ENCODE assay signal across 32 cellular contexts in the genomic region with DNA sequence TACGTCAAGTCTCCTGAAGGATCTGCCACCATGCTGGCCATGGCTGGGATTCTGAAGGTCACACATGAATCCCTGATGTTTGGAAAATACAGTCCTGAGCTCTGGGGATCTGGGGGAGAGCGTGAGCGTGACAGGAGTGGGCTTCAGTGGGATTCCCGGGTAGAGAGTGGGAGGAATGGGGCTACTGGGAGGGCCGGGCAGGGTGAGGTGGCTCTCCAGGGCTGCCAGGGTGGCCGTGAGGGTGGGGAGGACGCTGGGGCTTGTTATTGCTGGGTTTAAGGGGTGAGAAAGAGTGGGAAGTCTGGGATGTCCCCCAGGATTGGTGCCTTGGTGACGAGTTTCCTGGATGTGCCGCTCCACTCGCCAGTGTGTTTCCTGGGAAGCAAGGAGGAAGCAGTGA. TPM values are rescaled to one million over a fixed set of nuclear protein-coding genes. Genes with fewer than 3 reads are reported as not detected.
DNase-seq lines count a peak whose midpoint lies in the region; ATAC-seq and TF ChIP-seq lines count a peak whose summit lies in the region.
"Had no signal": no experiment of that assay in that cellular context is flagged by ENCODE, and none has a peak within 500 bp of the region (broad histone marks: within the 10 kb centered on the region; RNA-seq: fewer than 3 reads in every experiment).

No MANE protein-coding gene starts in this region.

- H3K27ac ChIP-seq in ascending aorta (peak overlapping the region; percentile 92 to 94), mesodermal cell (ENCODE audit: low read depth, low read length, severe bottlenecking) (peak overlapping the region; percentile 88), thoracic aorta (peak overlapping the region; percentile 92 to 94), right lobe of liver (no peak overlapping the region)
- H3K27ac ChIP-seq: foreskin keratinocyte, HL-60, KMS-11, skin epidermis, upper lobe of right lung had no signal

- ATAC-seq in thoracic aorta (ENCODE audit: insufficient number of reproducible peaks, low FRiP score, low read depth) (no peak), right lobe of liver (no peak), GM21786 (IDR thresholded peaks at IDR 0.05; ENCODE audit: unreplicated experiment) (no peak)
- ATAC-seq: activated CD8-positive, alpha-beta T cell treated with anti-CD3 and anti-CD28 coated beads for 36 hours; activated T-helper 17 cell treated with anti-CD3 and anti-CD28 coated beads, Interleukin-2, amount 50 U/mL, for 72 hours; esophagus mucosa; foreskin keratinocyte; heart right ventricle; natural killer cell; Right ventricle myocardium inferior; stimulated activated naive B cell treated with anti-CD40 and anti-IgM and Interleukin-4, amounts not matched to agents 10 μg/mL and 1 μg/mL and 100 μg/mL, for 72 hours; upper lobe of right lung had no signal

- DNase-seq in ascending aorta (ENCODE audit: low spot score in 2 of 2), result no peak
- no peak for DNase-seq in thoracic aorta (ENCODE audit: low spot score)
- DNase-seq in right lobe of liver, result no peak
- no peak for DNase-seq in UCSD-AML1 (lab: John Stamatoyannopoulos, UW; ENCODE audit: unreplicated experiment)
- DNase-seq: activated CD8-positive, alpha-beta T cell treated with anti-CD3 and anti-CD28 coated beads for 36 hours; activated naive CD4-positive, alpha-beta T cell treated with anti-CD3 and anti-CD28 coated beads, Interleukin-2, amount 50 U/mL, for 16 hours; amygdala; BE2C; cortex of kidney; heart right ventricle; MM.1S; natural killer cell; NCI-H1417; NCI-H2029 treated with DMSO at 0.1 percent for 48 hours; NCI-H2227 treated with DMSO at 0.1 percent for 48 hours; NCI-H526; NK-92 treated with Interleukin-12 subunit alpha and Interleukin-12 subunit beta, amount 100 ng/mL, for 24 hours; stimulated activated naive B cell treated with anti-CD40 and anti-IgM and Interleukin-4, amounts not matched to agents 10 μg/mL and 1 μg/mL and 100 μg/mL, for 72 hours; substantia nigra; upper lobe of right lung had no signal

- H3K27me3 ChIP-seq in ascending aorta, result no peaks in the 10 kb centered on the region
- no peaks in the 10 kb centered on the region for H3K27me3 ChIP-seq in thoracic aorta (replicated peaks; ENCODE audit: insufficient read depth)
- H3K27me3 ChIP-seq in right lobe of liver, result no peaks in the 10 kb centered on the region
- H3K27me3 ChIP-seq: BE2C, upper lobe of right lung had no signal

- H3K9me3 ChIP-seq in ES-I3 (ENCODE audit: control insufficient read depth, insufficient read depth, low read length) (no peaks in the 10 kb centered on the region), ascending aorta (no peaks in the 10 kb centered on the region), mesodermal cell (ENCODE audit: control insufficient read depth, low read length) (no peaks in the 10 kb centered on the region), thoracic aorta (no peaks in the 10 kb centered on the region), right lobe of liver (no peaks in the 10 kb centered on the region)
- H3K9me3 ChIP-seq: BE2C, HAP-1, heart right ventricle, upper lobe of right lung had no signal

- 86 to 89% methylated on average over 7 to 10 of the region's 10 CpGs for WGBS in mesodermal cell (ENCODE audit: insufficient coverage in 2 of 2), 2 experiments
- WGBS in right lobe of liver (ENCODE audit: insufficient coverage, low coverage, low lambda C conversion rate, missing lambda C conversion rate), result 53% methylated on average over 8 of the region's 10 CpGs

- no peak for TF ChIP-seq POLR2A in right lobe of liver (IDR thresholded peaks at IDR 0.05)

- H3K4me1 ChIP-seq in ES-I3 (ENCODE audit: insufficient read depth, low read length) (peaks cover 22% of the 10 kb centered on the region), ascending aorta (peaks cover 15 to 46% of the 10 kb centered on the region in 2 donors), mesodermal cell (ENCODE audit: control insufficient read depth, insufficient read depth, low read length, poor library complexity, severe bottlenecking) (peaks cover 36% of the 10 kb centered on the region), thoracic aorta (ENCODE audit: control insufficient read depth in 1 of 2, low read depth in 2 of 2) (peaks cover 28 to 67% of the 10 kb centered on the region in 2 donors), right lobe of liver (no peaks in the 10 kb centered on the region)
- H3K4me1 ChIP-seq: BE2C, foreskin keratinocyte, HAP-1, upper lobe of right lung had no signal

- no peak for TF ChIP-seq CTCF in ascending aorta (IDR thresholded peaks at IDR 0.05)
- no peak for TF ChIP-seq CTCF in thoracic aorta (IDR thresholded peaks at IDR 0.05)
- TF ChIP-seq CTCF in right lobe of liver (IDR thresholded peaks at IDR 0.05), result no peak

- intact Hi-C loops in ascending aorta (cut with DNase I) (loop anchor here (2.0 kb wide), 2 partner anchors 25 to 55 kb away; no protein-coding TSS in a partner anchor), right lobe of liver (cut with DNase I) (no loop called here)

- H3K9ac ChIP-seq in ES-I3 (ENCODE audit: low read depth, low read length), result peak overlapping the region; percentile 13; the same call in 1 of the 2 replicates
- H3K9ac ChIP-seq: KMS-11 had no signal

- H3K4me3 ChIP-seq in ascending aorta (peak overlapping the region in 1 of 2 donors; percentile 2), mesodermal cell (ENCODE audit: extremely low read depth, insufficient read depth, low read length, poor library complexity, severe bottlenecking) (no peak overlapping the region), thoracic aorta (peak overlapping the region; percentile 31), right lobe of liver (no peak overlapping the region)
- H3K4me3 ChIP-seq: HAP-1, heart right ventricle, skin epidermis, upper lobe of right lung had no signal

- H3K36me3 ChIP-seq in ES-I3 (ENCODE audit: insufficient read depth, low read length) (no peaks in the 10 kb centered on the region), ascending aorta (no peaks in the 10 kb centered on the region), mesodermal cell (ENCODE audit: control insufficient read depth, insufficient read depth, low read length) (no peaks in the 10 kb centered on the region), thoracic aorta (no peaks in the 10 kb centered on the region), right lobe of liver (no peaks in the 10 kb centered on the region)
- H3K36me3 ChIP-seq: BE2C, HAP-1, heart right ventricle, upper lobe of right lung had no signal

RNA-seq across cellular contexts. Expression of a gene that starts 31.3 kb away (rescaled TPM):
- total RNA-seq in ascending aorta (35.7 TPM), thoracic aorta (10 to 100 TPM; 52.1 to 52.8 TPM), right lobe of liver (under 1 TPM in 4 of 6 experiments, not detected in 2; 0.15 to 0.74 (median 0.46) TPM)
- 3.8 TPM for polyA plus RNA-seq in mesodermal cell (2013, experiment 1 of 2)
- polyA plus RNA-seq in mesodermal cell (2013, experiment 2 of 2), result 2.6 TPM
- total RNA-seq: activated CD8-positive, alpha-beta T cell treated with anti-CD3 and anti-CD28 coated beads for 36 hours; activated T-helper 17 cell treated with anti-CD3 and anti-CD28 coated beads, Interleukin-2, amount 50 U/mL, for 72 hours; mononuclear cell had no signal

RNA-seq across cellular contexts. Expression of a gene that starts 43.0 kb away (rescaled TPM):
- total RNA-seq in ascending aorta (57.2 TPM), thoracic aorta (10 to 100 TPM; 54.5 to 60.7 TPM), right lobe of liver (under 1 TPM in 1 of 6 experiments, not detected in 5; 0.20 TPM)
- polyA plus RNA-seq in mesodermal cell (2013, experiment 1 of 2), result 12.3 TPM
- polyA plus RNA-seq in mesodermal cell (2013, experiment 2 of 2), result 9.1 TPM
- total RNA-seq: activated CD8-positive, alpha-beta T cell treated with anti-CD3 and anti-CD28 coated beads for 36 hours; activated T-helper 17 cell treated with anti-CD3 and anti-CD28 coated beads, Interleukin-2, amount 50 U/mL, for 72 hours; foreskin keratinocyte; mononuclear cell had no signal
- polyA plus RNA-seq: foreskin keratinocyte had no signal

RNA-seq across cellular contexts. Expression of a gene that starts 54.6 kb away (rescaled TPM):
- total RNA-seq in ascending aorta, result 44.1 TPM
- polyA plus RNA-seq in mesodermal cell (2013, experiment 1 of 2), result 19.2 TPM
- polyA plus RNA-seq in mesodermal cell (2013, experiment 2 of 2), result 17.6 TPM
- total RNA-seq in thoracic aorta, result 10 to 100 TPM; 25.0 to 30.8 TPM
- total RNA-seq in right lobe of liver, result 10 to 100 TPM in 2 of 6 experiments, 1 to 10 TPM in 4; 5.9 to 11.6 (median 9.0) TPM

Comparison
In these comparisons a context has a peak if more than half of its experiments do, and no peak if none do; other contexts are left out.
1. H3K27ac ChIP-seq: peak in ascending aorta (2 of 2), mesodermal cell (single experiment) and thoracic aorta (2 of 2); none in right lobe of liver (0 of 3).
2. RNA of a gene that starts 31.3 kb away (total RNA-seq): 52.1 to 52.8 TPM in thoracic aorta and 35.7 TPM in ascending aorta (single experiment); 0.15 to 0.74 TPM in right lobe of liver; every median in the first group is over 10 times any median in the second.
3. RNA of a gene that starts 43.0 kb away (total RNA-seq): 54.5 to 60.7 TPM in thoracic aorta and 57.2 TPM in ascending aorta (single experiment); 0.20 TPM in right lobe of liver; every median in the first group is over 10 times any median in the second.